8 cellular contexts compared by ENCODE assay signal in genomic region chr1:98556521-98557158, GRCh38.
A peak's percentile ranks its signal among the peaks of the same experiment; 100 is the strongest.
DNase-seq lines count a peak whose midpoint lies in the region; ATAC-seq, FAIRE-seq and TF ChIP-seq lines count a peak whose summit lies in the region.

No MANE protein-coding gene starts in this region.

- H4K8ac ChIP-seq in H1 (ENCODE audit: extremely low read depth, insufficient read depth, low read length), result no peak overlapping the region

- H3K4me3 Mint-ChIP-seq in type B pancreatic cell, result no peak overlapping the region

- TF ChIP-seq RAD21 in H1 (IDR thresholded peaks at IDR 0.05 in 1 of 2, conservative IDR thresholded peaks at IDR 0.05 in 1 of 2; ENCODE audit: low read depth in 2 of 2, low read length in 2 of 2), result peak; percentile 34 to 36; a peak in 3 of 4 replicates

- no peak overlapping the region for H3K14ac ChIP-seq in H1 (ENCODE audit: insufficient read length)

- no peak overlapping the region for H3K4me3 ChIP-seq in heart left ventricle
- no peak overlapping the region for H3K4me3 ChIP-seq in H1 (ENCODE audit: extremely low read depth in 1 of 4, insufficient read depth in 2 of 4, low read depth in 3 of 4, low read length in 4 of 4)

- H4K91ac ChIP-seq in H1 (replicated peaks; ENCODE audit: insufficient read length, low read length), result no peak overlapping the region

- peak in 10 of 12 donors; percentile 4 to 53 (median 34) for TF ChIP-seq CTCF in heart left ventricle (IDR thresholded peaks at IDR 0.05)
- peak in 2 of 3 experiments; percentile 14 to 45; a peak in 2 of 4 replicates for TF ChIP-seq CTCF in H1 (IDR thresholded peaks at IDR 0.05; ENCODE audit: control extremely low read depth in 1 of 3, insufficient read depth in 1 of 3, low read depth in 1 of 3, low read length in 3 of 3)
- peak; percentile 70 for TF ChIP-seq CTCF in type B pancreatic cell (conservative IDR thresholded peaks at IDR 0.05)
- no peak for TF ChIP-seq CTCF in omental fat pad (IDR thresholded peaks at IDR 0.05)

- H2BK120ac ChIP-seq in H1 (replicated peaks; ENCODE audit: low read depth, low read length), result no peak overlapping the region

- H3K27me3 ChIP-seq in heart left ventricle (no peaks in the 10 kb centered on the region), H1 (replicated peaks in 1 of 4; ENCODE audit: control insufficient read depth in 3 of 4, extremely low read depth in 1 of 4, insufficient read depth in 3 of 4, low read length in 3 of 4) (no peaks in the 10 kb centered on the region)

- no peak for DNase-seq in heart left ventricle
- no peak for DNase-seq in left cardiac atrium
- peak; percentile 13 for DNase-seq in NCI-H460 (ENCODE audit: extremely low read depth, low read depth)
- no peak for DNase-seq in H1 (ENCODE audit: low read depth in 1 of 2, low spot score in 2 of 2)
- no peak for DNase-seq in type B pancreatic cell (ENCODE audit: extremely low spot score, unreplicated experiment)
- DNase-seq in omental fat pad (ENCODE audit: low spot score), result no peak
- no peak for DNase-seq in NCI-H774 (lab: John Stamatoyannopoulos, UW)

- no peaks in the 10 kb centered on the region for H3K36me3 Mint-ChIP-seq in type B pancreatic cell

- no peak overlapping the region for H2AK5ac ChIP-seq in H1 (ENCODE audit: low read depth, low read length)

- no peak for TF ChIP-seq EP300 in H1 (IDR thresholded peaks at IDR 0.05; ENCODE audit: borderline replicate concordance in 1 of 2, low read depth in 2 of 2, low read length in 2 of 2)

- H4K5ac ChIP-seq in H1 (ENCODE audit: insufficient read length, low read depth, low read length), result no peak overlapping the region

- no peak overlapping the region for H2BK20ac ChIP-seq in H1 (ENCODE audit: low read length)

- CTCF ChIA-PET in H1 (lab: Charles Lee; ENCODE audit: partially characterized antibody), result interaction anchor here (0.8 to 1.4 kb wide), 2 partner anchors 10 to 47 kb away, joined by 3 to 5 read pairs; no protein-coding TSS in a partner anchor

- H3K4me1 Mint-ChIP-seq in type B pancreatic cell (ENCODE audit: unreplicated experiment), result no peaks in the 10 kb centered on the region

- ATAC-seq in heart left ventricle (no peak), left cardiac atrium (no peak), omental fat pad (ENCODE audit: low FRiP score) (no peak), GM19467 (IDR thresholded peaks at IDR 0.05; ENCODE audit: unreplicated experiment) (no peak)

- H3K27ac Mint-ChIP-seq in type B pancreatic cell, result no peak overlapping the region

- H2BK5ac ChIP-seq in H1 (ENCODE audit: low read depth, low read length), result no peak overlapping the region

- no peak overlapping the region for H3K23ac ChIP-seq in H1 (ENCODE audit: insufficient read length)

- 55 to 67% (median 58%) methylated on average over 2 of the region's 2 CpGs for WGBS in heart left ventricle, 4 donors
- 72% methylated on average over 2 of the region's 2 CpGs; no CpG with 5 or more reads in 1 of the 2 experiments for WGBS in H1 (ENCODE audit: extremely low coverage in 1 of 2, insufficient coverage in 1 of 2, insufficient read length in 1 of 2, insufficient replicate concordance in 2 of 2, low coverage in 1 of 2, low lambda C conversion rate in 2 of 2, missing lambda C conversion rate in 1 of 2), 2 experiments

- no peak overlapping the region for H3K4ac ChIP-seq in H1 (replicated peaks; ENCODE audit: insufficient read length, low read depth, low read length)

- H3K27me3 Mint-ChIP-seq in type B pancreatic cell, result no peaks in the 10 kb centered on the region

- POLR2A ChIA-PET in H1 (lab: Charles Lee; ENCODE audit: partially characterized antibody), result no interaction called here

- no peak overlapping the region for H2BK15ac ChIP-seq in H1 (ENCODE audit: low read length)

- H2AFZ ChIP-seq in H1 (ENCODE audit: low read length), result no peak overlapping the region

- no peaks in the 10 kb centered on the region for H3K23me2 ChIP-seq in H1 (ENCODE audit: low read depth, low read length)

- FAIRE-seq in H1 (lab: Jason Lieb, UNC), result peak; percentile 7

- no peaks in the 10 kb centered on the region for H3K79me1 ChIP-seq in H1 (ENCODE audit: low read depth, low read length)

- no peak overlapping the region for H3K56ac ChIP-seq in H1 (replicated peaks; ENCODE audit: insufficient read length, low read depth, low read length)

- H3K4me2 ChIP-seq in H1 (ENCODE audit: insufficient read depth in 1 of 2, low read depth in 2 of 2, low read length in 2 of 2), result no peak overlapping the region

- H3K36me3 ChIP-seq in heart left ventricle (no peaks in the 10 kb centered on the region), H1 (ENCODE audit: control insufficient read depth in 2 of 4, insufficient read depth in 4 of 4, low read length in 3 of 4) (no peaks in the 10 kb centered on the region)

- TF ChIP-seq POLR2A in heart left ventricle (IDR thresholded peaks at IDR 0.05) (no peak), H1 (IDR thresholded peaks at IDR 0.05; ENCODE audit: control extremely low read depth in 1 of 2, low read depth in 2 of 2, low read length in 2 of 2) (no peak)

- no peaks in the 10 kb centered on the region for H3K9me3 Mint-ChIP-seq in type B pancreatic cell

- no peaks in the 10 kb centered on the region for H3K79me2 ChIP-seq in H1 (ENCODE audit: control insufficient read depth in 1 of 2, insufficient read depth in 2 of 2, low read length in 2 of 2)

- no peaks in the 10 kb centered on the region for H4K20me1 ChIP-seq in H1 (replicated peaks in 1 of 2; ENCODE audit: control insufficient read depth in 1 of 2, insufficient read depth in 2 of 2, low read length in 2 of 2)

- intact Hi-C loops in heart left ventricle (cut with DNase I), result no loop called here
- intact Hi-C loops in left cardiac atrium (cut with DNase I), result no loop called here

- no peak overlapping the region for H3K27ac ChIP-seq in heart left ventricle
- no peak overlapping the region for H3K27ac ChIP-seq in H1 (ENCODE audit: low read depth, low read length)

- H3K18ac ChIP-seq in H1 (ENCODE audit: extremely low read depth, low read length), result no peak overlapping the region

- H3K9ac ChIP-seq in H1 (replicated peaks in 1 of 4; ENCODE audit: extremely low read depth in 1 of 4, low read depth in 3 of 4, low read length in 3 of 4), result no peak overlapping the region

- H3K4me1 ChIP-seq in heart left ventricle (no peaks in the 10 kb centered on the region), H1 (replicated peaks in 1 of 4; ENCODE audit: control insufficient read depth in 3 of 4, insufficient read depth in 4 of 4, low read length in 3 of 4) (no peaks in the 10 kb centered on the region)

- no peaks in the 10 kb centered on the region for H3K9me3 ChIP-seq in heart left ventricle
- 0 out of 4 replicates have a peak, but pooled peaks cover under 1% of the 10 kb centered on the region in 2 experiments for H3K9me3 ChIP-seq in H1 (ENCODE audit: insufficient read depth in 2 of 2, low read depth in 1 of 2, low read length in 1 of 2)

- H2BK12ac ChIP-seq in H1 (ENCODE audit: low read depth, low read length), result no peak overlapping the region

TF ChIP-seq in H1, 55 proteins besides CTCF, POLR2A, EP300 and RAD21:
- TF ChIP-seq EZH2 (IDR thresholded peaks at IDR 0.05; ENCODE audit: low read depth, low read length, severe bottlenecking) (no peak), TAF7 (optimal IDR thresholded peaks at IDR 0.05; ENCODE audit: borderline replicate concordance, low read depth, low read length) (no peak), ATF2 (IDR thresholded peaks at IDR 0.05; ENCODE audit: low read length) (no peak), ATF3 (IDR thresholded peaks at IDR 0.05; ENCODE audit: insufficient read depth, low read depth, low read length) (no peak), CBX5 (IDR thresholded peaks at IDR 0.05; ENCODE audit: low read depth, low read length) (no peak), YY1 (IDR thresholded peaks at IDR 0.05; ENCODE audit: low read depth, low read length) (no peak), TEAD4 (IDR thresholded peaks at IDR 0.05; ENCODE audit: low read depth, low read length) (no peak), MAX (IDR thresholded peaks at IDR 0.05) (no peak), CEBPB (IDR thresholded peaks at IDR 0.05; ENCODE audit: low read depth, low read length) (no peak), EGR1 (IDR thresholded peaks at IDR 0.05; ENCODE audit: borderline replicate concordance, low read depth, low read length) (no peak), TBP (IDR thresholded peaks at IDR 0.05; ENCODE audit: low read depth, low read length) (no peak), BACH1 (IDR thresholded peaks at IDR 0.05; ENCODE audit: low read length) (no peak), GABPA (IDR thresholded peaks at IDR 0.05; ENCODE audit: borderline replicate concordance, insufficient read depth, low read length) (no peak), JUN (IDR thresholded peaks at IDR 0.05; ENCODE audit: low read depth, low read length) (no peak), RXRA (IDR thresholded peaks at IDR 0.05; ENCODE audit: insufficient read depth, low read depth, low read length) (no peak), CBX8 (IDR thresholded peaks at IDR 0.05; ENCODE audit: borderline replicate concordance, low read depth, low read length) (no peak), TCF12 (IDR thresholded peaks at IDR 0.05; ENCODE audit: low read depth, low read length) (no peak), MAFK (IDR thresholded peaks at IDR 0.05; ENCODE audit: low read depth, low read length) (no peak), NRF1 (IDR thresholded peaks at IDR 0.05; ENCODE audit: low read depth, low read length) (no peak)

Comparison
In these comparisons a context has a peak if more than half of its experiments do, and no peak if none do; other contexts are left out.
1. CTCF ChIP-seq: peak in heart left ventricle (10 of 12), H1 (2 of 3) and type B pancreatic cell (single experiment); none in omental fat pad (0 of 3).